In the genomic region with DNA sequence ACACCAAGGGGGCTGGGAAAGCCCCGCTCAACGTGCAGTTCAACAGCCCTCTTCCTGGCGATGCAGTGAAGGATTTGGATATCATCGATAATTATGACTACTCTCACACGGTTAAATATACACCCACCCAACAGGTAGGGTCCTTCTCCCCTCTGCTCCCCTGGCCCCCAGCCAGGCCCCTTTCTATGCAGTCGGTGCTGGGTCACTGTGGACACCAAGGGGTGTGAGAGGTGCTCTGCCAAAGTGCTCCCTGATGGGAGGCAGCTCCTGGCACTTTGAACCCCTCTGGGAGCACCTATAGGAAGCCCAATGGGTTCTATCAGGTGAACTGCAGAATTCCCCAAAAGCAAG, we compare ENCODE assay signal across 16 cellular contexts.
DNase-seq lines count a peak whose midpoint lies in the region; ATAC-seq and TF ChIP-seq lines count a peak whose summit lies in the region.
"Had no signal": no experiment of that assay in that cellular context is flagged by ENCODE, and none has a peak within 500 bp of the region (broad histone marks: within the 10 kb centered on the region; RNA-seq: fewer than 3 reads in every experiment).

No MANE protein-coding gene starts in this region.

- no peak for TF ChIP-seq CTCF in activated CD8-positive, alpha-beta T cell treated with anti-CD3 and anti-CD28 coated beads for 36 hours (IDR thresholded peaks at IDR 0.05)
- no peak for TF ChIP-seq CTCF in breast epithelium (IDR thresholded peaks at IDR 0.05)
- TF ChIP-seq CTCF in upper lobe of left lung (IDR thresholded peaks at IDR 0.05) = no peak

- CTCF ChIA-PET in activated CD8-positive, alpha-beta T cell treated with anti-CD3 and anti-CD28 coated beads for 36 hours (lab: Charles Lee) = no interaction called here
- CTCF ChIA-PET in activated CD8-positive, alpha-beta T cell treated with anti-CD3 and anti-CD28 coated beads, Interleukin-2, amount 10 ng/mL, durations not matched to agents 7 days and 5 days (lab: Charles Lee) = interaction anchor here (1.2 kb wide), 1 partner anchor 9 kb away, joined by 3 read pairs; no protein-coding TSS in a partner anchor

- no peaks in the 10 kb centered on the region for H3K27me3 Mint-ChIP-seq in activated CD8-positive, alpha-beta T cell treated with anti-CD3 and anti-CD28 coated beads for 36 hours
- no peaks in the 10 kb centered on the region for H3K27me3 Mint-ChIP-seq in activated CD8-positive, alpha-beta T cell treated with anti-CD3 and anti-CD28 coated beads, Interleukin-2, amount 10 ng/mL, durations not matched to agents 7 days and 5 days (ENCODE audit: low read depth)
- no peaks in the 10 kb centered on the region for H3K27me3 Mint-ChIP-seq in naive thymus-derived CD8-positive, alpha-beta T cell

- H3K9me3 ChIP-seq in breast epithelium (no peaks in the 10 kb centered on the region), upper lobe of left lung (no peaks in the 10 kb centered on the region)
- H3K9me3 ChIP-seq: ovary had no signal

- WGBS in upper lobe of left lung, 2 donors = 44 to 80% methylated on average over 4 to 6 of the region's 6 CpGs

- H3K27me3 ChIP-seq in breast epithelium = no peaks in the 10 kb centered on the region
- H3K27me3 ChIP-seq in upper lobe of left lung = no peaks in the 10 kb centered on the region
- H3K27me3 ChIP-seq: ovary had no signal

- H3K27ac ChIP-seq in breast epithelium = peak overlapping the region; percentile 60 to 88
- H3K27ac ChIP-seq in upper lobe of left lung = peak overlapping the region in 3 of 4 donors; percentile 55 to 70 (median 56)
- H3K27ac ChIP-seq: ovary had no signal

- POLR2A ChIA-PET in activated CD8-positive, alpha-beta T cell treated with anti-CD3 and anti-CD28 coated beads for 36 hours (lab: Charles Lee) = no interaction called here
- POLR2A ChIA-PET in activated CD8-positive, alpha-beta T cell treated with anti-CD3 and anti-CD28 coated beads, Interleukin-2, amount 10 ng/mL, durations not matched to agents 7 days and 5 days (lab: Charles Lee) = no interaction called here
- POLR2A ChIA-PET in naive thymus-derived CD8-positive, alpha-beta T cell (lab: Charles Lee) = interaction anchor here (0.7 kb wide), 1 partner anchor 87 kb away, joined by 5 read pairs; no protein-coding TSS in a partner anchor

- ATAC-seq in activated CD8-positive, alpha-beta T cell treated with anti-CD3 and anti-CD28 coated beads for 36 hours = no peak
- ATAC-seq in activated CD8-positive, alpha-beta T cell treated with anti-CD3 and anti-CD28 coated beads, Interleukin-2, amount 10 ng/mL, durations not matched to agents 7 days and 5 days = no peak
- ATAC-seq in naive thymus-derived CD8-positive, alpha-beta T cell = no peak
- ATAC-seq in upper lobe of left lung (ENCODE audit: low FRiP score in 2 of 2) (no peak), HG02798 (IDR thresholded peaks at IDR 0.05; ENCODE audit: poor library complexity, unreplicated experiment) (no peak)
- ATAC-seq: left cardiac atrium had no signal

- TF ChIP-seq EP300 in upper lobe of left lung (IDR thresholded peaks at IDR 0.05) = no peak

- no peak overlapping the region for H3K4me3 Mint-ChIP-seq in activated CD8-positive, alpha-beta T cell treated with anti-CD3 and anti-CD28 coated beads for 36 hours
- H3K4me3 Mint-ChIP-seq in activated CD8-positive, alpha-beta T cell treated with anti-CD3 and anti-CD28 coated beads, Interleukin-2, amount 10 ng/mL, durations not matched to agents 7 days and 5 days = no peak overlapping the region
- peak overlapping the region in 1 of 10 donors; percentile 48 for H3K4me3 Mint-ChIP-seq in naive thymus-derived CD8-positive, alpha-beta T cell
- H3K4me3 Mint-ChIP-seq: HFFc6 had no signal

- H3K27ac Mint-ChIP-seq in activated CD8-positive, alpha-beta T cell treated with anti-CD3 and anti-CD28 coated beads for 36 hours = peak overlapping the region; percentile 17
- no peak overlapping the region for H3K27ac Mint-ChIP-seq in activated CD8-positive, alpha-beta T cell treated with anti-CD3 and anti-CD28 coated beads, Interleukin-2, amount 10 ng/mL, durations not matched to agents 7 days and 5 days
- H3K27ac Mint-ChIP-seq in naive thymus-derived CD8-positive, alpha-beta T cell = peak overlapping the region in 7 of 10 donors; percentile 4 to 73 (median 15)
- H3K27ac Mint-ChIP-seq: HFFc6 had no signal

- peaks cover 36% of the 10 kb centered on the region for H3K4me1 Mint-ChIP-seq in activated CD8-positive, alpha-beta T cell treated with anti-CD3 and anti-CD28 coated beads for 36 hours (ENCODE audit: low read depth)
- H3K4me1 Mint-ChIP-seq in activated CD8-positive, alpha-beta T cell treated with anti-CD3 and anti-CD28 coated beads, Interleukin-2, amount 10 ng/mL, durations not matched to agents 7 days and 5 days (ENCODE audit: low read depth) = peaks cover 22% of the 10 kb centered on the region
- peaks cover 24 to 50% (median 44%) of the 10 kb centered on the region in 4 donors for H3K4me1 Mint-ChIP-seq in naive thymus-derived CD8-positive, alpha-beta T cell

- H3K4me3 ChIP-seq in breast epithelium (no peak overlapping the region), upper lobe of left lung (no peak overlapping the region)
- H3K4me3 ChIP-seq: ovary had no signal

- H3K36me3 Mint-ChIP-seq in activated CD8-positive, alpha-beta T cell treated with anti-CD3 and anti-CD28 coated beads for 36 hours (ENCODE audit: low read depth) = peaks cover 29% of the 10 kb centered on the region
- H3K36me3 Mint-ChIP-seq in activated CD8-positive, alpha-beta T cell treated with anti-CD3 and anti-CD28 coated beads, Interleukin-2, amount 10 ng/mL, durations not matched to agents 7 days and 5 days (ENCODE audit: low read depth) = peaks cover 28% of the 10 kb centered on the region
- peaks cover 24 to 75% (median 43%) of the 10 kb centered on the region in 3 donors for H3K36me3 Mint-ChIP-seq in naive thymus-derived CD8-positive, alpha-beta T cell

- TF ChIP-seq POLR2A in breast epithelium (IDR thresholded peaks at IDR 0.05) (no peak), upper lobe of left lung (IDR thresholded peaks at IDR 0.05) (no peak)

- no peak for DNase-seq in activated CD8-positive, alpha-beta T cell treated with anti-CD3 and anti-CD28 coated beads for 36 hours
- DNase-seq in activated CD8-positive, alpha-beta T cell treated with anti-CD3 and anti-CD28 coated beads, Interleukin-2, amount 10 ng/mL, durations not matched to agents 7 days and 5 days = no peak
- no peak for DNase-seq in breast epithelium (ENCODE audit: low spot score in 2 of 2)
- DNase-seq in naive thymus-derived CD8-positive, alpha-beta T cell = no peak
- no peak for DNase-seq in upper lobe of left lung
- DNase-seq in activated effector memory CD4-positive, alpha-beta T cell treated with Interleukin-2 at 50 U/mL for 16 hours = no peak
- no peak for DNase-seq in NCI-H2107 treated with DMSO at 0.1 percent for 48 hours (lab: John Stamatoyannopoulos, UW; ENCODE audit: unreplicated experiment)
- DNase-seq: activated CD4-positive, CD25-positive, alpha-beta regulatory T cell; aorta; C1 segment of cervical spinal cord; HFFc6; left cardiac atrium; NCI-H1694; ovary; T-helper 1 cell had no signal

- H3K36me3 ChIP-seq in breast epithelium = no peaks in the 10 kb centered on the region
- peaks cover 2 to 78% (median 32%) of the 10 kb centered on the region in 4 donors for H3K36me3 ChIP-seq in upper lobe of left lung
- H3K36me3 ChIP-seq: ovary had no signal

- intact Hi-C loops in activated CD8-positive, alpha-beta T cell treated with anti-CD3 and anti-CD28 coated beads for 36 hours (cut with micrococcal nuclease) = no loop called here
- intact Hi-C loops in breast epithelium (cut with DNase I; ENCODE audit: low total_unique reads) = loop anchor here (10.0 kb wide), 1 partner anchor 167 kb away; no protein-coding TSS in a partner anchor

- no peaks in the 10 kb centered on the region for H3K9me3 Mint-ChIP-seq in activated CD8-positive, alpha-beta T cell treated with anti-CD3 and anti-CD28 coated beads for 36 hours
- no peaks in the 10 kb centered on the region for H3K9me3 Mint-ChIP-seq in activated CD8-positive, alpha-beta T cell treated with anti-CD3 and anti-CD28 coated beads, Interleukin-2, amount 10 ng/mL, durations not matched to agents 7 days and 5 days (ENCODE audit: insufficient read depth)
- H3K9me3 Mint-ChIP-seq in naive thymus-derived CD8-positive, alpha-beta T cell = no peaks in the 10 kb centered on the region
- H3K9me3 Mint-ChIP-seq: HFFc6 had no signal

- H3K4me1 ChIP-seq in breast epithelium (no peaks in the 10 kb centered on the region), upper lobe of left lung (peaks cover 7 to 16% (median 11%) of the 10 kb centered on the region in 4 donors)
